9 cellular contexts compared by ENCODE assay signal in the genomic region with DNA sequence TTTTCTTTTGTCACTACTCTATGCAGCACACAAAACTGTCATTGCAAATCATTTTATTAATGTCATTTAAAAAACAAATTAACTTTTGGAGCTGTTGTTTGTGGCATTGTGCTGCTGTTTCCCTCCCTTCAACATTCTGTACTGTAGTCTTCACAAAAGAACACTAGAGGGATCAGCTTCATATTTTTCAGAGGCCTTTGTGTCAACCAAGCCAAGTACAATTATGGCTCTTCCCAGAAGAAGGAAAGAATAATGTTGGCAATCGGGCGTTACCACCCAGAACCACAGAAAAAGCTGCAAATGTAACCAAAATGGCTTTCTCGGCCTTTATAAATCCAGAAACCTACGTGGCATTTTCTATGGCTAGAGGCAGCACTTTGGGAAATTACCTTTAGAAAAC.
DNase-seq lines count a peak whose midpoint lies in the region; ATAC-seq and TF ChIP-seq lines count a peak whose summit lies in the region.
"Had no signal": no experiment of that assay in that cellular context is flagged by ENCODE, and none has a peak within 500 bp of the region (broad histone marks: within the 10 kb centered on the region; RNA-seq: fewer than 3 reads in every experiment).

No MANE protein-coding gene starts in this region.

- no peak for ATAC-seq in HG03571 (IDR thresholded peaks at IDR 0.05; ENCODE audit: unreplicated experiment)

- no peak overlapping the region for H2BK15ac ChIP-seq in neuronal stem cell (ENCODE audit: low read length)

- no peak overlapping the region for H3K4me2 ChIP-seq in neuronal stem cell (ENCODE audit: insufficient read depth, low read length, poor library complexity, severe bottlenecking)
- H3K4me2 ChIP-seq: KMS-11 had no signal

- no peak overlapping the region for H2BK120ac ChIP-seq in neuronal stem cell (ENCODE audit: low read depth, low read length)

- peaks cover 5 to 6% of the 10 kb centered on the region in 2 donors for H3K4me1 ChIP-seq in neuronal stem cell (ENCODE audit: control insufficient read depth in 2 of 2, insufficient read depth in 1 of 2, low read depth in 1 of 2, low read length in 2 of 2)

- no peaks in the 10 kb centered on the region for H3K79me1 ChIP-seq in neuronal stem cell (ENCODE audit: low read depth, low read length)

- DNase-seq in NCI-H2227 (lab: John Stamatoyannopoulos, UW; ENCODE audit: unreplicated experiment) (peak; percentile 81), dorsolateral prefrontal cortex (no peak), neuronal stem cell (ENCODE audit: low spot score) (no peak), HUDEP-2 (lab: John Stamatoyannopoulos, UW; ENCODE audit: unreplicated experiment in 76 of 76) (no peak), NCI-H226 (no peak)
- no peak for DNase-seq in NK-92 treated with Interleukin-12 subunit alpha and Interleukin-12 subunit beta, amount 100 ng/mL, for 24 hours (lab: John Stamatoyannopoulos, UW)

- H2BK5ac ChIP-seq in neuronal stem cell (ENCODE audit: low read length), result no peak overlapping the region

- H3K18ac ChIP-seq in neuronal stem cell (ENCODE audit: low read length), result no peak overlapping the region

- H2AFZ ChIP-seq in neuronal stem cell (ENCODE audit: low read length), result peak overlapping the region; percentile 40

- H3K27me3 ChIP-seq in dorsolateral prefrontal cortex (peaks cover 0 to 22% (median 0%) of the 10 kb centered on the region in 45 donors), neuronal stem cell (ENCODE audit: control insufficient read depth in 3 of 3, insufficient read depth in 3 of 3, low read depth in 1 of 3, low read length in 3 of 3) (no peaks in the 10 kb centered on the region)

- no peaks in the 10 kb centered on the region for H3K9me3 ChIP-seq in neuronal stem cell (replicated peaks in 1 of 2; ENCODE audit: control insufficient read depth in 2 of 2, insufficient read depth in 1 of 2, low read depth in 1 of 2, low read length in 2 of 2)

- H3K4me3 ChIP-seq in dorsolateral prefrontal cortex (no peak overlapping the region), neuronal stem cell (ENCODE audit: low read length in 2 of 2) (no peak overlapping the region)

- H3K23ac ChIP-seq in neuronal stem cell (ENCODE audit: low read depth, low read length, poor library complexity), result no peak overlapping the region

- H3K4ac ChIP-seq in neuronal stem cell (ENCODE audit: low read length), result no peak overlapping the region

- H2BK12ac ChIP-seq in neuronal stem cell (ENCODE audit: low read length), result no peak overlapping the region

- H3K27ac ChIP-seq in C4-2B (no peak overlapping the region), dorsolateral prefrontal cortex (peak overlapping the region in 4 of 59 donors; percentile 24 to 62 (median 42)), neuronal stem cell (replicated peaks; ENCODE audit: low read length) (no peak overlapping the region)
- H3K27ac ChIP-seq: KMS-11 had no signal

- WGBS in neuronal stem cell (ENCODE audit: extremely low coverage in 2 of 2, insufficient read length in 2 of 2, insufficient replicate concordance in 1 of 2), 2 donors, result no CpG with 5 or more reads among the region's 4 CpGs

- intact Hi-C loops in dorsolateral prefrontal cortex (cut with DNase I), result no loop called here

- no peak overlapping the region for H4K91ac ChIP-seq in neuronal stem cell (ENCODE audit: low read depth, low read length, poor library complexity)

- H3K14ac ChIP-seq in neuronal stem cell (ENCODE audit: low read length), result no peak overlapping the region

- no peaks in the 10 kb centered on the region for H3K36me3 ChIP-seq in neuronal stem cell (replicated peaks in 1 of 2; ENCODE audit: control insufficient read depth in 2 of 2, insufficient read depth in 2 of 2, low read length in 2 of 2)

- peak; percentile 15; the same call in 1 of the 2 replicates for TF ChIP-seq CTCF in C4-2B (conservative IDR thresholded peaks at IDR 0.05)
- peak in 37 of 56 donors; percentile 6 to 47 (median 25) for TF ChIP-seq CTCF in dorsolateral prefrontal cortex (IDR thresholded peaks at IDR 0.05 in 54 of 56, conservative IDR thresholded peaks at IDR 0.05 in 2 of 56; ENCODE audit: low read depth in 1 of 56, partially characterized antibody in 56 of 56)

- no peak overlapping the region for H2AK5ac ChIP-seq in neuronal stem cell (ENCODE audit: low read depth, low read length)

- H4K8ac ChIP-seq in neuronal stem cell (ENCODE audit: low read depth, low read length), result no peak overlapping the region

- H3K9ac ChIP-seq in neuronal stem cell (ENCODE audit: low read depth, low read length, poor library complexity), result no peak overlapping the region
- H3K9ac ChIP-seq: KMS-11 had no signal
